25 cellular contexts compared by ENCODE assay signal in the genomic region with DNA sequence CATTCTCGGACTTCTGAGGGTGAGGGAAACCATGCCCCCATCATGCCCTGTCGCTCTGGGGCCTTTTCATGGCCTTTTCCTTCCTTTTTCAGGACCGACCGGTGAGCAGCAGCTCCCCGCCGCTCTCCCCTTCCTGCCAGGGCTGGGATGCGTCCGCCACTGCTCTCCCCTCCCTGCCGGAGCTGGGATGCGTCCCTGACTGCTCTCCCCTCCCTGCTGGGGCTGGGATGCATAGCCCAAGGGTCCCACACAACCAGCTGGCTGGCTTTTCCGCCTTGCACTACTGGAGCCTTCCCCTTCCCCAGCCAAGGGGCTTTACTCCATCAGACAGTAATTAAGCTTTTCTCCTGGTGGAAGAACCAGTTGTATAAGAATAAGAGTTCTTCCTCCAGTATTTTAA.
"Had no signal": no experiment of that assay in that cellular context is flagged by ENCODE, and none has a peak within 500 bp of the region (broad histone marks: within the 10 kb centered on the region; RNA-seq: fewer than 3 reads in every experiment).

No MANE protein-coding gene starts in this region.

- H3K4me1 Mint-ChIP-seq: central memory CD8-positive, alpha-beta T cell; nephron had no signal

- H3K4me3 Mint-ChIP-seq: activated naive CD8-positive, alpha-beta T cell; activated T-cell treated with anti-CD3 and anti-CD28 coated beads, Interleukin-2, amount 50 U/mL, for 72 hours; central memory CD8-positive, alpha-beta T cell; nephron had no signal

- H3K27ac Mint-ChIP-seq: activated naive CD8-positive, alpha-beta T cell; activated T-cell treated with anti-CD3 and anti-CD28 coated beads, Interleukin-2, amount 50 U/mL, for 72 hours; nephron; progenitor cell of endocrine pancreas had no signal

- H3K4me1 ChIP-seq: left lung, right lobe of liver, upper lobe of left lung, vagina had no signal

- H3K4me3 ChIP-seq: left lung, lung, mucosa of descending colon, ovary, right lobe of liver, upper lobe of left lung, vagina had no signal

- DNase-seq: activated CD4-positive, alpha-beta T cell treated with anti-CD3 and anti-CD28 coated beads for 4 hours; activated CD4-positive, alpha-beta T cell treated with anti-CD3 and anti-CD28 coated beads, Interleukin-2, amount 50 U/mL, for 4 hours; activated naive CD4-positive, alpha-beta T cell; activated T-cell treated with anti-CD3 and anti-CD28 coated beads for 4 hours; activated T-cell treated with anti-CD3 and anti-CD28 coated beads, Interleukin-2, amount 50 U/mL, for 72 hours; anterior cingulate cortex; dermis blood vessel endothelial cell; effector CD4-positive, alpha-beta T cell; left lung; mucosa of descending colon; ovary; right lobe of liver; stimulated activated CD4-positive, alpha-beta T cell treated with anti-CD3 and anti-CD28 coated beads, Interleukin-2, amount 100 ng/mL, for 48 hours; stimulated activated naive CD8-positive, alpha-beta T cell treated with anti-CD3 and anti-CD28 coated beads, Interleukin-15, Interleukin-2, amounts not matched to agents 100 U/mL and 50 U/mL, for 24 hours; upper lobe of left lung had no signal

- ATAC-seq: activated T-cell treated with anti-CD3 and anti-CD28 coated beads, Interleukin-2, amount 50 U/mL, for 72 hours; left lung; mucosa of descending colon; stimulated activated naive CD8-positive, alpha-beta T cell treated with anti-CD3 and anti-CD28 coated beads, Interleukin-15, Interleukin-2, amounts not matched to agents 100 U/mL and 50 U/mL, for 24 hours had no signal

- FAIRE-seq: bronchial epithelial cell, endometrium, frontal cortex had no signal

- H3K36me3 ChIP-seq: left lung, ovary, right lobe of liver, upper lobe of left lung, vagina had no signal

- H3K9me3 ChIP-seq: ovary, right lobe of liver, vagina had no signal

- H3K36me3 Mint-ChIP-seq: activated naive CD8-positive, alpha-beta T cell had no signal

- H3K27me3 ChIP-seq: left lung, ovary, right lobe of liver, upper lobe of left lung, vagina had no signal

- H3K27ac ChIP-seq: epithelial cell of prostate, left lung, ovary, right lobe of liver, upper lobe of left lung, vagina had no signal

- H3K27me3 Mint-ChIP-seq: central memory CD8-positive, alpha-beta T cell had no signal
